Comparison of ENCODE assay signal across 21 cellular contexts in genomic region chr1:2611621-2612437, GRCh38. TPM values are rescaled to one million over a fixed set of nuclear protein-coding genes. Genes with fewer than 3 reads are reported as not detected.
A peak's percentile ranks its signal among the peaks of the same experiment; 100 is the strongest.
DNase-seq lines count a peak whose midpoint lies in the region; ATAC-seq, FAIRE-seq and TF ChIP-seq lines count a peak whose summit lies in the region.
"Had no signal": no experiment of that assay in that cellular context is flagged by ENCODE, and none has a peak within 500 bp of the region (broad histone marks: within the 10 kb centered on the region; RNA-seq: fewer than 3 reads in every experiment).

No MANE protein-coding gene starts in this region.

- no peak for ATAC-seq in GM21825 (IDR thresholded peaks at IDR 0.05; ENCODE audit: unreplicated experiment)
- ATAC-seq: activated CD4-positive, CD25-positive, alpha-beta regulatory T cell treated with anti-CD3 and anti-CD28 coated beads, Interleukin-2, amount 50 U/mL, for 24 hours; gastrocnemius medialis had no signal

- H3K9ac ChIP-seq in BLaER1 = no peak overlapping the region
- H3K9ac ChIP-seq: parathyroid adenoma had no signal

- peak overlapping the region; percentile 45; the same call in 1 of the 2 replicates for H3K4me3 ChIP-seq in BLaER1
- H3K4me3 ChIP-seq: gastrocnemius medialis had no signal

- peaks cover 4% of the 10 kb centered on the region; the same call in 1 of the 2 replicates for H4K20me1 ChIP-seq in BLaER1

- H3K4me1 ChIP-seq in BLaER1 = peaks cover 44% of the 10 kb centered on the region
- H3K4me1 ChIP-seq: gastrocnemius medialis, parathyroid adenoma had no signal

- H3K9me3 ChIP-seq in BLaER1 = peaks cover 37% of the 10 kb centered on the region
- H3K9me3 ChIP-seq: gastrocnemius medialis had no signal

- no peaks in the 10 kb centered on the region for H3K36me3 ChIP-seq in BLaER1
- H3K36me3 ChIP-seq: esophagus muscularis mucosa, gastrocnemius medialis, tibial nerve had no signal

- H3K27me3 ChIP-seq in BLaER1 = no peaks in the 10 kb centered on the region

- no peak for FAIRE-seq in GM12891 (lab: Jason Lieb, UNC)
- FAIRE-seq: H54, keratinocyte had no signal

- no peak for TF ChIP-seq POLR2A in GM12891 (IDR thresholded peaks at IDR 0.05; ENCODE audit: low read depth, low read length)

- DNase-seq in GM12891 (ENCODE audit: insufficient read length, low spot score) (peak; percentile 8), NCI-H69 (lab: John Stamatoyannopoulos, UW) (peak; percentile 49), myocyte (ENCODE audit: low read depth) (peak; percentile 65), NCI-H1694 treated with DMSO at 0.1 percent for 48 hours (lab: John Stamatoyannopoulos, UW) (no peak), NCI-H226 (no peak)
- DNase-seq: activated CD8-positive, alpha-beta T cell treated with anti-CD3 and anti-CD28 coated beads, Interleukin-2, amount 10 ng/mL, durations not matched to agents 7 days and 5 days; DND-41; effector CD8-positive, alpha-beta T cell; mesenchymal stem cell; natural killer cell; T-helper 9 cell had no signal

- H3K27ac ChIP-seq in BLaER1 = 0 out of 2 replicates have a peak overlapping the region, but pooled peaks have one; percentile 9
- H3K27ac ChIP-seq: esophagus muscularis mucosa, gastrocnemius medialis, parathyroid adenoma, tibial nerve had no signal

- H3K4me2 ChIP-seq in BLaER1 = peak overlapping the region; percentile 95

TF ChIP-seq in GM12891, 5 proteins besides CTCF, POLR2A, EP300 and RAD21:
- TF ChIP-seq TAF1 (IDR thresholded peaks at IDR 0.05; ENCODE audit: low read depth, low read length) (no peak), SPI1 (IDR thresholded peaks at IDR 0.05; ENCODE audit: low read depth, low read length) (no peak), PAX5 (IDR thresholded peaks at IDR 0.05; ENCODE audit: insufficient read depth, low read length, severe bottlenecking) (no peak), POLR2AphosphoS5 (IDR thresholded peaks at IDR 0.05; ENCODE audit: low read depth, low read length) (no peak), POU2F2 (IDR thresholded peaks at IDR 0.05; ENCODE audit: low read depth, low read length) (no peak)

RNA-seq across cellular contexts. Expression of gene MMEL1, which starts 21.0 kb away (rescaled TPM):
- not detected for polyA plus RNA-seq in GM12891 (2012; ENCODE audit: low read depth, missing spikeins)
- 0.10 and 0.37 TPM in 2 replicates for total RNA-seq in myocyte
- not detected for polyA plus RNA-seq in myocyte (2012)
- total RNA-seq: gastrocnemius medialis, LHCN-M2 had no signal
- polyA plus RNA-seq: keratinocyte had no signal

RNA-seq across cellular contexts. Expression of gene PRXL2B, which starts 25.3 kb away (rescaled TPM):
- 4.8 TPM for polyA plus RNA-seq in GM12891 (2012; ENCODE audit: low read depth, missing spikeins)
- total RNA-seq in myocyte = 15.3 and 21.5 TPM in 2 replicates
- polyA plus RNA-seq in myocyte (2012) = 17.9 TPM

RNA-seq across cellular contexts. Expression of gene TNFRSF14, which starts 55.7 kb away (rescaled TPM):
- polyA plus RNA-seq in GM12891 (2012; ENCODE audit: low read depth, missing spikeins) = 96.9 TPM
- total RNA-seq in myocyte = 8.6 and 9.1 TPM in 2 replicates
- polyA plus RNA-seq in myocyte (2012) = 4.6 TPM

Comparison
In these comparisons a context has a peak if more than half of its experiments do, and no peak if none do; other contexts are left out.
1. DNase-seq: peak in GM12891 (single experiment), NCI-H69 (single experiment) and myocyte (single experiment); none in NCI-H1694 treated with DMSO at 0.1 percent for 48 hours (single experiment) and NCI-H226 (single experiment).